ENCODE assay signal across 7 cellular contexts in genomic region chr2:113562662-113563061, GRCh38.
ATAC-seq lines count a peak whose summit lies in the region.

No MANE protein-coding gene starts in this region.

- ATAC-seq in GM18867 (IDR thresholded peaks at IDR 0.05; ENCODE audit: unreplicated experiment) (peak; percentile 81), GM19372 (IDR thresholded peaks at IDR 0.05; ENCODE audit: low read depth, unreplicated experiment) (peak; percentile 75), GM21447 (IDR thresholded peaks at IDR 0.05; ENCODE audit: unreplicated experiment) (peak; percentile 69), HG02623 (IDR thresholded peaks at IDR 0.05; ENCODE audit: unreplicated experiment) (peak; percentile 57), HG02973 (IDR thresholded peaks at IDR 0.05; ENCODE audit: unreplicated experiment) (peak; percentile 63), HG03175 (IDR thresholded peaks at IDR 0.05; ENCODE audit: unreplicated experiment) (peak; percentile 94), HG03558 (IDR thresholded peaks at IDR 0.05; ENCODE audit: extremely low read depth, unreplicated experiment) (peak; percentile 74)

Comparison
In these comparisons a context has a peak if more than half of its experiments do, and no peak if none do; other contexts are left out.
1. Peak in every context shown above with its lines: ATAC-seq.